9 cellular contexts compared by ENCODE assay signal in genomic region chr13:101289764-101290163, GRCh38.
DNase-seq lines count a peak whose midpoint lies in the region; TF ChIP-seq lines count a peak whose summit lies in the region.
"Had no signal": no experiment of that assay in that cellular context is flagged by ENCODE, and none has a peak within 500 bp of the region (broad histone marks: within the 10 kb centered on the region; RNA-seq: fewer than 3 reads in every experiment).

No MANE protein-coding gene starts in this region.

- H3K4me1 Mint-ChIP-seq in neural progenitor cell: peaks cover 51% of the 10 kb centered on the region

- DNase-seq in H4 (ENCODE audit: low spot score) (peak; percentile 25), NCI-H2081 treated with DMSO at 0.1 percent for 48 hours (lab: John Stamatoyannopoulos, UW) (peak; percentile 31), brain microvascular endothelial cell (peak; percentile 86), neural progenitor cell (ENCODE audit: low spot score) (peak; percentile 87), spleen (no peak), HuH-7 (ENCODE audit: low spot score) (no peak), NCI-H2029 treated with DMSO at 0.1 percent for 48 hours (lab: John Stamatoyannopoulos, UW) (no peak)
- DNase-seq in stimulated activated CD4-positive, alpha-beta T cell treated with anti-CD3 and anti-CD28 coated beads, Interleukin-2, amount 100 ng/mL, for 48 hours: no peak

- H3K79me2 ChIP-seq in neural progenitor cell (ENCODE audit: low read depth): no peaks in the 10 kb centered on the region

- H3K4me3 Mint-ChIP-seq in neural progenitor cell: peak overlapping the region; percentile 2

- no peak for TF ChIP-seq POLR2A in spleen (IDR thresholded peaks at IDR 0.05)

- WGBS in spleen, 5 donors: 19 to 25% (median 20%) methylated on average over 5 of the region's 5 CpGs

- H3K9ac ChIP-seq in neural progenitor cell: no peak overlapping the region

- H3K27me3 ChIP-seq in brain microvascular endothelial cell (replicated peaks) (no peaks in the 10 kb centered on the region), neural progenitor cell (no peaks in the 10 kb centered on the region), spleen (replicated peaks in 1 of 7) (no peaks in the 10 kb centered on the region)
- H3K27me3 ChIP-seq: foreskin keratinocyte had no signal

- H3K9me3 Mint-ChIP-seq in neural progenitor cell: no peaks in the 10 kb centered on the region

- in situ Hi-C loops in brain microvascular endothelial cell (cut with HindIII; ENCODE audit: low pct_ligation_motif_present, low sequenced_read_pairs): no loop called here

- H4K20me1 ChIP-seq in neural progenitor cell (ENCODE audit: low read depth): no peaks in the 10 kb centered on the region

- no peak for TF ChIP-seq CTCF in brain microvascular endothelial cell (IDR thresholded peaks at IDR 0.05; ENCODE audit: low read depth, low read length, missing control alignments)
- no peak for TF ChIP-seq CTCF in neural progenitor cell (IDR thresholded peaks at IDR 0.05)
- TF ChIP-seq CTCF in spleen (IDR thresholded peaks at IDR 0.05 in 8 of 11, conservative IDR thresholded peaks at IDR 0.05 in 3 of 11): no peak

- no peaks in the 10 kb centered on the region for H3K9me3 ChIP-seq in neural progenitor cell (ENCODE audit: low read depth)
- peaks cover 0 to 4% (median under 1%) of the 10 kb centered on the region in 8 donors for H3K9me3 ChIP-seq in spleen

- no peaks in the 10 kb centered on the region for H3K27me3 Mint-ChIP-seq in neural progenitor cell (ENCODE audit: insufficient read depth, low read depth)

- peak overlapping the region; percentile 75 for H3K27ac Mint-ChIP-seq in neural progenitor cell

- no peak overlapping the region for H3K27ac ChIP-seq in brain microvascular endothelial cell
- no peak overlapping the region for H3K27ac ChIP-seq in neural progenitor cell
- H3K27ac ChIP-seq in spleen: no peak overlapping the region
- H3K27ac ChIP-seq: foreskin keratinocyte had no signal

- intact Hi-C loops in spleen (cut with DNase I; ENCODE audit: low total_unique reads): no loop called here

- no peaks in the 10 kb centered on the region for H3K36me3 ChIP-seq in brain microvascular endothelial cell (replicated peaks)
- H3K36me3 ChIP-seq in neural progenitor cell: no peaks in the 10 kb centered on the region
- H3K36me3 ChIP-seq in spleen: no peaks in the 10 kb centered on the region

- H3K4me1 ChIP-seq in neural progenitor cell (peaks cover 4% of the 10 kb centered on the region), spleen (no peaks in the 10 kb centered on the region)
- H3K4me1 ChIP-seq: foreskin keratinocyte had no signal

- H3K4me3 ChIP-seq in brain microvascular endothelial cell (ENCODE audit: low read depth, low read length) (no peak overlapping the region), neural progenitor cell (no peak overlapping the region), spleen (no peak overlapping the region)

- no peaks in the 10 kb centered on the region for H3F3A ChIP-seq in neural progenitor cell (ENCODE audit: low read depth)

- no peaks in the 10 kb centered on the region for H3K36me3 Mint-ChIP-seq in neural progenitor cell

- H2AFZ ChIP-seq in neural progenitor cell (replicated peaks): no peak overlapping the region

- no peak overlapping the region for H3K4me2 ChIP-seq in neural progenitor cell

Comparison
In these comparisons a context has a peak if more than half of its experiments do, and no peak if none do; other contexts are left out.
1. DNase-seq: peak in H4 (single experiment), NCI-H2081 treated with DMSO at 0.1 percent for 48 hours (single experiment), brain microvascular endothelial cell (single experiment) and neural progenitor cell (single experiment); none in spleen (single experiment), HuH-7 (single experiment), NCI-H2029 treated with DMSO at 0.1 percent for 48 hours (single experiment) and stimulated activated CD4-positive, alpha-beta T cell treated with anti-CD3 and anti-CD28 coated beads, Interleukin-2, amount 100 ng/mL, for 48 hours (0 of 2).